ENCODE assay signal across 19 cellular contexts in genomic region chr11:64717268-64717578, GRCh38. TPM values are rescaled to one million over a fixed set of nuclear protein-coding genes. Genes with fewer than 3 reads are reported as not detected.
DNase-seq lines count a peak whose midpoint lies in the region; ATAC-seq and TF ChIP-seq lines count a peak whose summit lies in the region.
"Had no signal": no experiment of that assay in that cellular context is flagged by ENCODE, and none has a peak within 500 bp of the region (broad histone marks: within the 10 kb centered on the region; RNA-seq: fewer than 3 reads in every experiment).

No MANE protein-coding gene starts in this region.

- intact Hi-C loops in OCI-LY7 (cut with micrococcal nuclease; ENCODE audit: unreplicated experiment) = no loop called here

- ATAC-seq in stimulated activated effector memory CD8-positive, alpha-beta T cell treated with anti-CD3 and anti-CD28 coated beads, Interleukin-12 subunit alpha, Interleukin-12 subunit beta, amount 100 ng/mL, for 72 hours = no peak
- no peak for ATAC-seq in stimulated activated naive CD8-positive, alpha-beta T cell treated with anti-CD3 and anti-CD28 coated beads, Interleukin-15, Interleukin-2, amounts not matched to agents 100 U/mL and 50 U/mL, for 24 hours
- ATAC-seq: T-cell had no signal

- no peaks in the 10 kb centered on the region for H3K9me2 ChIP-seq in OCI-LY7 (ENCODE audit: insufficient read depth, low read length)

- H3K9me3 ChIP-seq in OCI-LY7 (ENCODE audit: low read length) = no peaks in the 10 kb centered on the region
- H3K9me3 ChIP-seq: BE2C, HAP-1 had no signal

- H3K4me3 Mint-ChIP-seq in glutamatergic neuron (ENCODE audit: unreplicated experiment) = peak overlapping the region; percentile 73
- no peak overlapping the region for H3K4me3 Mint-ChIP-seq in stimulated activated effector memory CD8-positive, alpha-beta T cell treated with anti-CD3 and anti-CD28 coated beads, Interleukin-12 subunit alpha, Interleukin-12 subunit beta, amount 100 ng/mL, for 72 hours
- H3K4me3 Mint-ChIP-seq in activated T-cell treated with anti-CD3 and anti-CD28 coated beads, Interleukin-2, amount 50 U/mL, for 24 hours = no peak overlapping the region
- H3K4me3 Mint-ChIP-seq: CD8-positive, alpha-beta memory T cell; T-cell had no signal

- H3K79me2 ChIP-seq in OCI-LY7 (ENCODE audit: insufficient read depth, low read depth, low read length) = no peaks in the 10 kb centered on the region

- H3K27ac Mint-ChIP-seq in glutamatergic neuron (ENCODE audit: unreplicated experiment) = no peak overlapping the region
- H3K27ac Mint-ChIP-seq in stimulated activated effector memory CD8-positive, alpha-beta T cell treated with anti-CD3 and anti-CD28 coated beads, Interleukin-12 subunit alpha, Interleukin-12 subunit beta, amount 100 ng/mL, for 72 hours = peak overlapping the region; percentile 46
- H3K27ac Mint-ChIP-seq in activated T-cell treated with anti-CD3 and anti-CD28 coated beads, Interleukin-2, amount 50 U/mL, for 24 hours = no peak overlapping the region

- POLR2A ChIA-PET in OCI-LY7 (lab: Charles Lee) = interaction anchor here (1.3 kb wide), 1 partner anchor 12 kb away, joined by 5 read pairs; no protein-coding TSS in a partner anchor

- peaks cover 34% of the 10 kb centered on the region for H3K4me1 Mint-ChIP-seq in glutamatergic neuron (ENCODE audit: low read depth, unreplicated experiment)
- H3K4me1 Mint-ChIP-seq in stimulated activated effector memory CD8-positive, alpha-beta T cell treated with anti-CD3 and anti-CD28 coated beads, Interleukin-12 subunit alpha, Interleukin-12 subunit beta, amount 100 ng/mL, for 72 hours = peaks cover 11% of the 10 kb centered on the region
- peaks cover 3% of the 10 kb centered on the region for H3K4me1 Mint-ChIP-seq in activated T-cell treated with anti-CD3 and anti-CD28 coated beads, Interleukin-2, amount 50 U/mL, for 24 hours (ENCODE audit: low read depth)

- H3K4me3 ChIP-seq in H7 (ENCODE audit: insufficient read depth, low read depth, low read length) = no peak overlapping the region
- no peak overlapping the region for H3K4me3 ChIP-seq in OCI-LY7 (ENCODE audit: low read depth, low read length, poor library complexity, severe bottlenecking)
- H3K4me3 ChIP-seq: HAP-1, SK-N-MC had no signal

- H3K9me3 Mint-ChIP-seq in glutamatergic neuron (ENCODE audit: unreplicated experiment) = peaks cover 9% of the 10 kb centered on the region
- H3K9me3 Mint-ChIP-seq in stimulated activated effector memory CD8-positive, alpha-beta T cell treated with anti-CD3 and anti-CD28 coated beads, Interleukin-12 subunit alpha, Interleukin-12 subunit beta, amount 100 ng/mL, for 72 hours = no peaks in the 10 kb centered on the region
- H3K9me3 Mint-ChIP-seq in activated T-cell treated with anti-CD3 and anti-CD28 coated beads, Interleukin-2, amount 50 U/mL, for 24 hours = no peaks in the 10 kb centered on the region
- H3K9me3 Mint-ChIP-seq: T-cell had no signal

- no peak overlapping the region for H2AFZ ChIP-seq in OCI-LY7 (ENCODE audit: low read length)

- no peaks in the 10 kb centered on the region for H3K36me3 Mint-ChIP-seq in glutamatergic neuron (ENCODE audit: unreplicated experiment)
- H3K36me3 Mint-ChIP-seq in stimulated activated effector memory CD8-positive, alpha-beta T cell treated with anti-CD3 and anti-CD28 coated beads, Interleukin-12 subunit alpha, Interleukin-12 subunit beta, amount 100 ng/mL, for 72 hours = no peaks in the 10 kb centered on the region
- H3K36me3 Mint-ChIP-seq in activated T-cell treated with anti-CD3 and anti-CD28 coated beads, Interleukin-2, amount 50 U/mL, for 24 hours (ENCODE audit: low read depth) = no peaks in the 10 kb centered on the region
- H3K36me3 Mint-ChIP-seq: CD8-positive, alpha-beta memory T cell; T-cell had no signal

- no peak overlapping the region for H3K27ac ChIP-seq in OCI-LY7 (ENCODE audit: low read depth, low read length, poor library complexity, severe bottlenecking)
- H3K27ac ChIP-seq: SK-N-MC had no signal

- TF ChIP-seq CTCF in OCI-LY7 (conservative IDR thresholded peaks at IDR 0.05; ENCODE audit: low read length) = 0 out of 2 replicates have a peak, but pooled peaks have one; percentile 20
- no peak for TF ChIP-seq CTCF in glutamatergic neuron (IDR thresholded peaks at IDR 0.05; ENCODE audit: partially characterized antibody, unreplicated experiment)

- H3K36me3 ChIP-seq in H7 (replicated peaks; ENCODE audit: control insufficient read depth, insufficient read depth, low read length) (no peaks in the 10 kb centered on the region), OCI-LY7 (ENCODE audit: insufficient read depth, low read length) (no peaks in the 10 kb centered on the region)
- H3K36me3 ChIP-seq: BE2C, HAP-1 had no signal

- H3K4me2 ChIP-seq in OCI-LY7 (ENCODE audit: low read length) = no peak overlapping the region

- peak; percentile 61 for DNase-seq in H7
- no peak for DNase-seq in OCI-LY7 (ENCODE audit: low spot score)
- no peak for DNase-seq in glutamatergic neuron
- DNase-seq in stimulated activated effector memory CD8-positive, alpha-beta T cell treated with anti-CD3 and anti-CD28 coated beads, Interleukin-12 subunit alpha, Interleukin-12 subunit beta, amount 100 ng/mL, for 72 hours (ENCODE audit: low spot score in 2 of 2) = no peak
- DNase-seq in activated T-cell treated with anti-CD3 and anti-CD28 coated beads, Interleukin-2, amount 50 U/mL, for 24 hours = no peak
- DNase-seq in stimulated activated naive CD8-positive, alpha-beta T cell treated with anti-CD3 and anti-CD28 coated beads, Interleukin-15, Interleukin-2, amounts not matched to agents 100 U/mL and 50 U/mL, for 24 hours = no peak
- no peak for DNase-seq in NCI-H187 (lab: John Stamatoyannopoulos, UW)
- DNase-seq: CD8-positive, alpha-beta memory T cell; DMS79; Kasumi-1; NCI-H1105; NCI-H2081 treated with DMSO at 0.1 percent for 48 hours; NCI-H446 treated with DMSO at 0.1 percent for 48 hours; NK-92 treated with Interleukin-12 subunit alpha and Interleukin-12 subunit beta, amount 100 ng/mL, for 24 hours; Right ventricle myocardium superior; T-cell had no signal

- H4K20me1 ChIP-seq in OCI-LY7 (ENCODE audit: insufficient read depth, low read length) = no peaks in the 10 kb centered on the region

- peaks cover 26% of the 10 kb centered on the region for H3K27me3 Mint-ChIP-seq in glutamatergic neuron (ENCODE audit: unreplicated experiment)
- H3K27me3 Mint-ChIP-seq in activated T-cell treated with anti-CD3 and anti-CD28 coated beads, Interleukin-2, amount 50 U/mL, for 24 hours = peaks cover 77% of the 10 kb centered on the region

- no TSS peak for BruUV-seq in OCI-LY7 (replicated peaks; lab: Mats Ljungman, UMichigan)

- H3K4me1 ChIP-seq in OCI-LY7 (ENCODE audit: insufficient read depth, low read length, poor library complexity, severe bottlenecking) = peaks cover 4% of the 10 kb centered on the region
- H3K4me1 ChIP-seq: BE2C, HAP-1 had no signal

- peaks cover 66% of the 10 kb centered on the region for H3K27me3 ChIP-seq in H7 (ENCODE audit: control insufficient read depth, insufficient read depth, low read length)
- H3K27me3 ChIP-seq: BE2C had no signal

- CTCF ChIA-PET in OCI-LY7 (lab: Charles Lee; ENCODE audit: unreplicated experiment) = no interaction called here

RNA-seq across cellular contexts. Expression of gene NRXN2, which starts 5.8 kb away (rescaled TPM):
- 0.85 and 1.9 TPM in 2 replicates for total RNA-seq in H7 (2014; rRNA removed; shearing (Covaris generic))
- 2.2 and 2.4 TPM in 2 replicates for total RNA-seq in OCI-LY7 (2014; rRNA removed; shearing (Covaris generic))
- 1.6 and 3.3 TPM in 2 replicates for total RNA-seq in OCI-LY7 (2022)
- 50.4 TPM for total RNA-seq in glutamatergic neuron (ENCODE audit: unreplicated experiment)

RNA-seq across cellular contexts. Expression of gene RASGRP2, which starts 26.7 kb away (rescaled TPM):
- total RNA-seq in H7 (2014; rRNA removed; shearing (Covaris generic)) = 9.2 and 12.3 TPM in 2 replicates
- 127 and 145 TPM in 2 replicates for total RNA-seq in OCI-LY7 (2014; rRNA removed; shearing (Covaris generic))
- total RNA-seq in OCI-LY7 (2022) (195 and 205 TPM in 2 replicates), glutamatergic neuron (ENCODE audit: unreplicated experiment) (2.9 TPM)

RNA-seq across cellular contexts. Expression of gene PYGM, which starts 42.6 kb away (rescaled TPM):
- 2.9 and 6.4 TPM in 2 replicates for total RNA-seq in H7 (2014; rRNA removed; shearing (Covaris generic))
- total RNA-seq in OCI-LY7 (2014; rRNA removed; shearing (Covaris generic)) = 2.2 and 10.1 TPM in 2 replicates
- 2.2 and 2.4 TPM in 2 replicates for total RNA-seq in OCI-LY7 (2022)
- total RNA-seq in glutamatergic neuron (ENCODE audit: unreplicated experiment) = 5.5 TPM

Comparison
In these comparisons a context has a peak if more than half of its experiments do, and no peak if none do; other contexts are left out.
1. RNA of gene NRXN2, which starts 5.8 kb away (total RNA-seq): 50.4 TPM in glutamatergic neuron (single experiment); 1.6 to 3.3 TPM in OCI-LY7 and 0.85 to 1.9 TPM in H7; every median in the first group is over 10 times any median in the second.